9 cellular contexts compared by ENCODE assay signal in the genomic region with DNA sequence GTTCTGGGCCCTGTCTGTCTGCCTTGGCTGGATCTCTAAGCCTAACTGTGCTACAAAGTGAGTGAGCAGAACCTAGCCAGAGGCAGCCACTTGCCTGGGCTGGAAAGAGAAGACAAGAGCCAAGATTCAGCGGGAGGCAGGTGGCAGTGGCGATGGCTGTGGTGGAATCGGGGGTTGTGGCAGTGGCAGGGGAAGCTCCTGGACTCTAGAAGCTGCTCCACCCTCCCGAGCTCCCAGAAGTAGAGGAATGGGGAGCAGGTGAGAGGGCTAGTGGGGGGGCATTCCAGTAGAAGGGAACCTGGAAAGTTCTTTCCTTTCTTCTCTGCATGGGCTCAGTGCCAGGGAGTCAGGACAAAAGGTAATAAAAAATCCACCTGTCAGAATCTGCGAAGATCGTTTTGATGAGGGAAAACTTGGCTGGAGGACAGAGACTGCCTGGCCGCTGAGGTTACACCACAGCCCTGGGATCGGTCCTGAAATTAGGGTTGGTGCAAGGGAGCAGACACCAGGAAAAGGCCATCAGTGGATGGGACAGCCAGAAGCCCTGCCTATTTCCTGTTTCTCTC. TPM values are rescaled to one million over a fixed set of nuclear protein-coding genes. Genes with fewer than 3 reads are reported as not detected.
DNase-seq lines count a peak whose midpoint lies in the region; FAIRE-seq and TF ChIP-seq lines count a peak whose summit lies in the region.
"Had no signal": no experiment of that assay in that cellular context is flagged by ENCODE, and none has a peak within 500 bp of the region (broad histone marks: within the 10 kb centered on the region; RNA-seq: fewer than 3 reads in every experiment).

No MANE protein-coding gene starts in this region.

- H3K36me3 ChIP-seq in fibroblast of lung (ENCODE audit: control insufficient read depth, insufficient read depth, low read length) (peaks cover 4% of the 10 kb centered on the region), skeletal muscle tissue (ENCODE audit: control insufficient read depth in 3 of 3, insufficient read depth in 3 of 3, low read length in 3 of 3) (peaks cover 13 to 17% (median 17%) of the 10 kb centered on the region in 3 donors)
- H3K36me3 ChIP-seq: BE2C had no signal

- H3K4me2 ChIP-seq in fibroblast of lung (ENCODE audit: extremely low read depth, insufficient read depth, low read length), result peak overlapping the region; percentile 62

- H3K4me1 ChIP-seq in fibroblast of lung (ENCODE audit: control insufficient read depth, extremely low read depth, insufficient read depth, low read length) (peaks cover 4% of the 10 kb centered on the region), skeletal muscle tissue (ENCODE audit: control insufficient read depth in 3 of 3, insufficient read depth in 3 of 3, low read length in 3 of 3) (peaks cover 38 to 70% (median 46%) of the 10 kb centered on the region in 3 donors)
- H3K4me1 ChIP-seq: BE2C had no signal

- H3K4me1 Mint-ChIP-seq in T-helper 2 cell treated with Interferon-gamma antibody and Interleukin-4, amounts not matched to agents 5 μg/mL and 100 μg/mL, for 36 hours (ENCODE audit: low read depth), result peaks cover 22% of the 10 kb centered on the region

- no peak for TF ChIP-seq CTCF in fibroblast of lung (conservative IDR thresholded peaks at IDR 0.05 in 1 of 2, IDR thresholded peaks at IDR 0.05 in 1 of 2; ENCODE audit: low read depth in 1 of 2, low read length in 2 of 2)

- H3K27ac Mint-ChIP-seq in T-helper 2 cell treated with Interferon-gamma antibody and Interleukin-4, amounts not matched to agents 5 μg/mL and 100 μg/mL, for 36 hours, result peak overlapping the region; percentile 15

- peaks cover 18% of the 10 kb centered on the region for H3K79me2 ChIP-seq in fibroblast of lung (ENCODE audit: control insufficient read depth, insufficient read depth, low read length)

- no peaks in the 10 kb centered on the region for H3K27me3 Mint-ChIP-seq in T-helper 2 cell treated with Interferon-gamma antibody and Interleukin-4, amounts not matched to agents 5 μg/mL and 100 μg/mL, for 36 hours (ENCODE audit: low read depth)

- no peak for TF ChIP-seq POLR2A in GM12891 (IDR thresholded peaks at IDR 0.05; ENCODE audit: low read depth, low read length)

- H3K9me3 ChIP-seq in fibroblast of lung (ENCODE audit: control insufficient read depth, insufficient read depth, low read depth, low read length) (no peaks in the 10 kb centered on the region), skeletal muscle tissue (ENCODE audit: control insufficient read depth in 3 of 3, low read length in 3 of 3) (no peaks in the 10 kb centered on the region)
- H3K9me3 ChIP-seq: BE2C had no signal

- intact Hi-C loops in cardiac septum (cut with DNase I), result no loop called here

- H3K9ac ChIP-seq in fibroblast of lung (ENCODE audit: insufficient read depth, low read length) (no peak overlapping the region), skeletal muscle tissue (ENCODE audit: low read depth in 1 of 3, low read length in 3 of 3) (peak overlapping the region; percentile 40 to 94 (median 55))

- H3K4me3 ChIP-seq in fibroblast of lung (replicated peaks in 1 of 4; ENCODE audit: control extremely low read depth in 1 of 4, insufficient read depth in 1 of 4, low read depth in 3 of 4, low read length in 4 of 4) (peak overlapping the region in 1 of 4 experiments; percentile 90), skeletal muscle tissue (ENCODE audit: low read length in 3 of 3) (peak overlapping the region; percentile 85 to 88 (median 87))

- no peak overlapping the region for H2AFZ ChIP-seq in fibroblast of lung (ENCODE audit: low read length)

- H3K9me3 Mint-ChIP-seq in T-helper 2 cell treated with Interferon-gamma antibody and Interleukin-4, amounts not matched to agents 5 μg/mL and 100 μg/mL, for 36 hours, result no peaks in the 10 kb centered on the region

- no peaks in the 10 kb centered on the region for H3K36me3 Mint-ChIP-seq in T-helper 2 cell treated with Interferon-gamma antibody and Interleukin-4, amounts not matched to agents 5 μg/mL and 100 μg/mL, for 36 hours (ENCODE audit: low read depth)

- H3K4me3 Mint-ChIP-seq in T-helper 2 cell treated with Interferon-gamma antibody and Interleukin-4, amounts not matched to agents 5 μg/mL and 100 μg/mL, for 36 hours, result peak overlapping the region; percentile 71

- H3K27me3 ChIP-seq in fibroblast of lung (ENCODE audit: control insufficient read depth, insufficient read depth, low read length) (no peaks in the 10 kb centered on the region), skeletal muscle tissue (ENCODE audit: control insufficient read depth in 3 of 3, insufficient read depth in 3 of 3, low read length in 3 of 3) (no peaks in the 10 kb centered on the region)
- H3K27me3 ChIP-seq: BE2C had no signal

- no peak for DNase-seq in T-helper 2 cell treated with Interferon-gamma antibody and Interleukin-4, amounts not matched to agents 5 μg/mL and 100 μg/mL, for 36 hours (ENCODE audit: low spot score)
- DNase-seq in T-helper 2 cell (no peak), NCI-H69 (lab: John Stamatoyannopoulos, UW) (peak; percentile 63), fibroblast of lung (ENCODE audit: low read depth in 2 of 2) (no peak), GM12891 (ENCODE audit: insufficient read length, low spot score) (no peak), NAMALWA (ENCODE audit: low spot score) (no peak), cardiac septum (ENCODE audit: low spot score) (no peak)

- H3K27ac ChIP-seq in fibroblast of lung (ENCODE audit: insufficient read depth, low read length), result no peak overlapping the region
- peak overlapping the region; percentile 95 for H3K27ac ChIP-seq in skeletal muscle tissue (ENCODE audit: low read depth, low read length)

- no peak for FAIRE-seq in GM12891 (lab: Jason Lieb, UNC)

- no peaks in the 10 kb centered on the region for H4K20me1 ChIP-seq in fibroblast of lung (ENCODE audit: control insufficient read depth, extremely low read depth, insufficient read depth, low read length)

TF ChIP-seq in GM12891, 5 proteins besides CTCF, POLR2A, EP300 and RAD21:
- TF ChIP-seq POU2F2 (IDR thresholded peaks at IDR 0.05; ENCODE audit: low read depth, low read length) (no peak), TAF1 (IDR thresholded peaks at IDR 0.05; ENCODE audit: low read depth, low read length) (no peak), POLR2AphosphoS5 (IDR thresholded peaks at IDR 0.05; ENCODE audit: low read depth, low read length) (no peak), PAX5 (IDR thresholded peaks at IDR 0.05; ENCODE audit: insufficient read depth, low read length, severe bottlenecking) (no peak), SPI1 (IDR thresholded peaks at IDR 0.05; ENCODE audit: low read depth, low read length) (no peak)

RNA-seq across cellular contexts. Expression of a gene that starts 1.7 kb away (rescaled TPM):
- 33.6 and 45.1 TPM in 2 replicates for total RNA-seq in fibroblast of lung
- polyA plus RNA-seq in fibroblast of lung, result 34.0 and 37.4 TPM in 2 replicates
- 52.6 and 59.0 TPM in 2 replicates for polyA plus RNA-seq in fibroblast of lung (2012)
- polyA minus RNA-seq in fibroblast of lung (ENCODE audit: low replicate concordance), result 109 and 121 TPM in 2 replicates
- total RNA-seq in skeletal muscle tissue, result 27.1 TPM
- polyA plus RNA-seq in GM12891 (2012; ENCODE audit: low read depth, missing spikeins), result 1.9 TPM
- total RNA-seq in cardiac septum, result 68.1 TPM

RNA-seq across cellular contexts. Expression of a gene that starts 2.3 kb away (rescaled TPM):
- total RNA-seq in fibroblast of lung (159 and 203 TPM in 2 replicates), skeletal muscle tissue (66.8 TPM), cardiac septum (204 TPM)
- 189 and 190 TPM in 2 replicates for polyA plus RNA-seq in fibroblast of lung
- polyA plus RNA-seq in fibroblast of lung (2012), result 186 and 250 TPM in 2 replicates
- 246 and 273 TPM in 2 replicates for polyA minus RNA-seq in fibroblast of lung (ENCODE audit: low replicate concordance)
- 42.1 TPM for polyA plus RNA-seq in GM12891 (2012; ENCODE audit: low read depth, missing spikeins)

RNA-seq across cellular contexts. Expression of a gene that starts 28.0 kb away (rescaled TPM):
- 4.9 and 7.4 TPM in 2 replicates for total RNA-seq in fibroblast of lung
- 9.7 and 12.2 TPM in 2 replicates for polyA plus RNA-seq in fibroblast of lung
- polyA plus RNA-seq in fibroblast of lung (2012), result 10.4 and 13.3 TPM in 2 replicates
- polyA minus RNA-seq in fibroblast of lung (ENCODE audit: low replicate concordance), result 20.6 and 27.9 TPM in 2 replicates
- 5.2 TPM for total RNA-seq in skeletal muscle tissue
- 6.5 TPM for polyA plus RNA-seq in GM12891 (2012; ENCODE audit: low read depth, missing spikeins)
- 4.8 TPM for total RNA-seq in cardiac septum
